In the genomic region with DNA sequence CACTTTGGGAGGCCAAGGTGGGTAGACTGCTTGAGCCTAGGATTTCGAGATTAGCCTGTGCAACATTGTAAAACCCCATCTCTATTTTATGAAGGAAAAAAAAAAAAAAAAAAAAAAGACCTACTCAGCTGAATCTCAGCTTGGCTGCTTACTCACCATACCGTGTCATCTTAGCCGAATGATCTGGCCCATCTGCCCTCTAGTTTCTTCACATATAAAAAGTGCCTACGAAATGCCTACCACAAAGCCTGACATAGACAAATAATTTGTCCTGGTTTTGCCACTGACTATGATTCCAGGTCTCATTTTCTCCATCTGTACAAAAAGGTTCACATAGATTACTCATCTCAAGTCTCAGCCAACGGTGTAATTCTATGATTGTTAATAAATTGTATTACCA, we compare ENCODE assay signal across 1 cellular context.
TF ChIP-seq lines count a peak whose summit lies in the region.

No MANE protein-coding gene starts in this region.

TF ChIP-seq in K562, 482 proteins besides CTCF, POLR2A, EP300 and RAD21:
- peak; percentile 50 for TF ChIP-seq ZNF316 (IDR thresholded peaks at IDR 0.05)
- no peak for TF ChIP-seq SOX6 (IDR thresholded peaks at IDR 0.05)
- peak; percentile 14; the same call in 1 of the 2 replicates for TF ChIP-seq MAFG (tag; conservative IDR thresholded peaks at IDR 0.05)
